Comparison of ENCODE assay signal across 1 cellular context in genomic region chr2:223062304-223062845, GRCh38.
TF ChIP-seq lines count a peak whose summit lies in the region.

No MANE protein-coding gene starts in this region.

TF ChIP-seq in IMR-90, 13 proteins besides CTCF, POLR2A, EP300 and RAD21:
- TF ChIP-seq RCOR1 (IDR thresholded peaks at IDR 0.05; ENCODE audit: insufficient replicate concordance, low read length) (no peak), RFX5 (IDR thresholded peaks at IDR 0.05; ENCODE audit: low read depth, low read length) (no peak), CEBPB (IDR thresholded peaks at IDR 0.05; ENCODE audit: low read depth, low read length) (no peak), CHD1 (IDR thresholded peaks at IDR 0.05; ENCODE audit: low read depth, low read length) (no peak), NFE2L2 (IDR thresholded peaks at IDR 0.05; ENCODE audit: low read depth, low read length) (no peak), FOS (IDR thresholded peaks at IDR 0.05; ENCODE audit: low read depth, low read length) (no peak), MAFK (IDR thresholded peaks at IDR 0.05; ENCODE audit: low read depth, low read length) (no peak), USF2 (IDR thresholded peaks at IDR 0.05; ENCODE audit: low read depth, low read length) (no peak), MAZ (IDR thresholded peaks at IDR 0.05; ENCODE audit: borderline replicate concordance, low read depth, low read length) (no peak), SMC3 (IDR thresholded peaks at IDR 0.05; ENCODE audit: low read depth, low read length) (no peak)
